1 cellular context compared by ENCODE assay signal in the genomic region with DNA sequence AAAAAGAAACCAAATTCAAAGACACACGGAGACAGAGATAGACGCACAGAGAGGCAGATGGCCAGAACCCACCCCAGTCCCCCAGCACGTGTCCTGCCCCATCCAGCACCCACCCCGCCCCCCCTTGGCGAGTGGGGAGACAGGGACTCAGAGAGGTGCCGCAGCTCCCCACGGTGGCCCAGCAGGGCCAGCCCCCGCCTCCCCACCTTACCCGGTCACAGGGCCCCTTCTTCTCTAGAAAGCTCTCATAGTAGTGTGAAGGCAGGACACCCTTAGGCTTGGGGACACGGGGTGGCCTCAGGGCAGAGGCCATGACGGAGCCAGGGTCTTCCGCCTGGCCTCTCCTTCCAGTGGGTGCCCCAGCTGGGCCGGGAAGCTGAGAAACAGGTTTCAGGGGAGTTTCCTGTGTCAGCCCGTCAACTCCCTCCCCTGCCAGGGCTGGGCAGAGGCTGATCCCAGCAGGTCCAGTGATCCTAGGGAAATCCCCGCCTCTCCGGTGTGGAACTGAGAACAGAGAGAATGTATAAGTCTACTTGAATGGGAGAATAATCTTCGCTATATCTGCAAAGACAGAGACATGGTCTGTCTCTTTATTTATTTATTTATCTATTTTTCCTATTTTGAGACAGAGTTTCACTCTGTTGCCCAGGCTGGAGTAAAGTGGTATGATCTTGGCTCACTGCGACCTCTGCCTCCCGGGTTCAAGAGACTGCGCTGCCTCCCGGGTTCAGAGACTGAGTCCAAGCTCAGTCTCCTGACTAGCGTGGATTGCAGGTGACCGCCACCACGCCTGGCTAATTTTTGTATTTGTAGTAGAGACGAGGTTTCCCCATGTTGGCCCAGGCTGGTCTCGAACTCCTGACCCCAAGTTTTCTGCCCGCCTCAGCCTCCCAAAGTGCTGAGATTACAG.
TF ChIP-seq lines count a peak whose summit lies in the region.

TSS of gene STAP2 (minus strand) at position 387 of the 910 bp plus-strand sequence. CDS start at position 313, 74 bp downstream.

TF ChIP-seq in HepG2, 621 proteins besides CTCF, POLR2A, EP300 and RAD21 (continued from another document):
- TF ChIP-seq ZNF512B (CRISPR knock-in tag; IDR thresholded peaks at IDR 0.05; ENCODE audit: borderline replicate concordance) (no peak), ZNF556 (CRISPR knock-in tag; IDR thresholded peaks at IDR 0.05; ENCODE audit: borderline replicate concordance) (0 out of 2 replicates have a peak, but pooled peaks have one; percentile 45), TAF1 (CRISPR knock-in tag; IDR thresholded peaks at IDR 0.05) (peak; percentile 45; the same call in 1 of the 2 replicates), ZNF768 (CRISPR knock-in tag; IDR thresholded peaks at IDR 0.05) (peak; percentile 95), POLR2G (IDR thresholded peaks at IDR 0.05; ENCODE audit: low read depth, low read length) (peak; percentile 39; the same call in 1 of the 2 replicates), NKX3-1 (CRISPR knock-in tag; IDR thresholded peaks at IDR 0.05) (no peak), ZFP41 (CRISPR knock-in tag; IDR thresholded peaks at IDR 0.05; ENCODE audit: borderline replicate concordance) (0 out of 2 replicates have a peak, but pooled peaks have one; percentile 41), STAT5B (CRISPR knock-in tag; IDR thresholded peaks at IDR 0.05) (no peak), LCORL (IDR thresholded peaks at IDR 0.05) (no peak), LCORL (CRISPR knock-in tag; IDR thresholded peaks at IDR 0.05) (peak; percentile 29; the same call in 1 of the 2 replicates), ZMAT3 (CRISPR knock-in tag; conservative IDR thresholded peaks at IDR 0.05) (0 out of 2 replicates have a peak, but pooled peaks have one; percentile 42), ZMYM4 (CRISPR knock-in tag; IDR thresholded peaks at IDR 0.05) (0 out of 2 replicates have a peak, but pooled peaks have one; percentile 15), NFIC (IDR thresholded peaks at IDR 0.05; ENCODE audit: low read length) (no peak), ZNF790 (CRISPR knock-in tag; IDR thresholded peaks at IDR 0.05; ENCODE audit: borderline replicate concordance) (peak; percentile 53; the same call in 1 of the 2 replicates), CREB1 (IDR thresholded peaks at IDR 0.05) (no peak), CREB1 (CRISPR knock-in tag; IDR thresholded peaks at IDR 0.05) (no peak)
- TF ChIP-seq, protein P1, sequence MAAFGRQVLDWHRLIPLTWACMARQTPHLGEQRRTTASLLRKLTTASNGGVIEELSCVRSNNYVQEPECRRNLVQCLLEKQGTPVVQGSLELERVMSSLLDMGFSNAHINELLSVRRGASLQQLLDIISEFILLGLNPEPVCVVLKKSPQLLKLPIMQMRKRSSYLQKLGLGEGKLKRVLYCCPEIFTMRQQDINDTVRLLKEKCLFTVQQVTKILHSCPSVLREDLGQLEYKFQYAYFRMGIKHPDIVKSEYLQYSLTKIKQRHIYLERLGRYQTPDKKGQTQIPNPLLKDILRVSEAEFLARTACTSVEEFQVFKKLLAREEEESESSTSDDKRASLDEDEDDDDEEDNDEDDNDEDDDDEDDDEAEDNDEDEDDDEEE (CRISPR knock-in tag; IDR thresholded peaks at IDR 0.05), result no peak
- TF ChIP-seq, protein P2, sequence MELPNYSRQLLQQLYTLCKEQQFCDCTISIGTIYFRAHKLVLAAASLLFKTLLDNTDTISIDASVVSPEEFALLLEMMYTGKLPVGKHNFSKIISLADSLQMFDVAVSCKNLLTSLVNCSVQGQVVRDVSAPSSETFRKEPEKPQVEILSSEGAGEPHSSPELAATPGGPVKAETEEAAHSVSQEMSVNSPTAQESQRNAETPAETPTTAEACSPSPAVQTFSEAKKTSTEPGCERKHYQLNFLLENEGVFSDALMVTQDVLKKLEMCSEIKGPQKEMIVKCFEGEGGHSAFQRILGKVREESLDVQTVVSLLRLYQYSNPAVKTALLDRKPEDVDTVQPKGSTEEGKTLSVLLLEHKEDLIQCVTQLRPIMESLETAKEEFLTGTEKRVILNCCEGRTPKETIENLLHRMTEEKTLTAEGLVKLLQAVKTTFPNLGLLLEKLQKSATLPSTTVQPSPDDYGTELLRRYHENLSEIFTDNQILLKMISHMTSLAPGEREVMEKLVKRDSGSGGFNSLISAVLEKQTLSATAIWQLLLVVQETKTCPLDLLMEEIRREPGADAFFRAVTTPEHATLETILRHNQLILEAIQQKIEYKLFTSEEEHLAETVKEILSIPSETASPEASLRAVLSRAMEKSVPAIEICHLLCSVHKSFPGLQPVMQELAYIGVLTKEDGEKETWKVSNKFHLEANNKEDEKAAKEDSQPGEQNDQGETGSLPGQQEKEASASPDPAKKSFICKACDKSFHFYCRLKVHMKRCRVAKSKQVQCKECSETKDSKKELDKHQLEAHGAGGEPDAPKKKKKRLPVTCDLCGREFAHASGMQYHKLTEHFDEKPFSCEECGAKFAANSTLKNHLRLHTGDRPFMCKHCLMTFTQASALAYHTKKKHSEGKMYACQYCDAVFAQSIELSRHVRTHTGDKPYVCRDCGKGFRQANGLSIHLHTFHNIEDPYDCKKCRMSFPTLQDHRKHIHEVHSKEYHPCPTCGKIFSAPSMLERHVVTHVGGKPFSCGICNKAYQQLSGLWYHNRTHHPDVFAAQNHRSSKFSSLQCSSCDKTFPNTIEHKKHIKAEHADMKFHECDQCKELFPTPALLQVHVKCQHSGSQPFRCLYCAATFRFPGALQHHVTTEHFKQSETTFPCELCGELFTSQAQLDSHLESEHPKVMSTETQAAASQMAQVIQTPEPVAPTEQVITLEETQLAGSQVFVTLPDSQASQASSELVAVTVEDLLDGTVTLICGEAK (IDR thresholded peaks at IDR 0.05), result no peak
- TF ChIP-seq, protein P2 (CRISPR knock-in tag; IDR thresholded peaks at IDR 0.05), result no peak
TF ChIP-seq in HepG2: peak in this region for 52.
